In the genomic region with DNA sequence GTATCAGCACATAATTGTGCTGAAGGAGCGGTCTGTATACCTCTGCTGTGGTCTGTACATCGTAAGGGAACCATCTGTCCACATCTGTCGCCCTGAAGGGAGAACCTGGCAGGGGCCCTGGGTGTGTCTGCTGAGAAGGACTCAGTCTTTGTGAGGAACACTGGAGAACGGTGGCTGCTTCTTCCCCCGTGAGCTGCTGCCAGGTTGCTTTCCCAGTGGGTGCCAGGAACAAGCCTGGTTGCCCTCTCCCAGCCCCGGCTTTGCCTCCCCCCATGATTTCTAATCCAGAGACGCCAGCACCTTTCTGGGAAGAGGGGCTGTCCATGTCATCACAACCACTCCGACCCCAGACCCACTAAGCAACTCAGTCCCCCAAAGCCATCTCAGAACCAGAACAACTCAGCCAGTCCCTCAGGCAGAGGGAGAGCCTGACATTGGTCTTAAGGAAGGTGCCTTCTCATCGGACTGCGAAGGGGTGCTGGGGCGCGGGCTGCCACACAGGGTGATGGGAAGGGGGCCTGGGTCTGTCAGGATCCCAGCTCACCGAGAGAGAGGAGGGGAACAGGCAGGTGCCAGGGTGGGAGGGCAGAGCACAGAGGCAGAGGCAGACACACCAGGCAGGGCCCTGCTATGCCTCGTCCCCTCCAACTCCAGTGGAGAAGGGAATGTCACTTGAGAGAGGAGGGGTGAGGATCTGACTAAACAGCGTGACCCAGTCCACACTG, we compare ENCODE assay signal across 11 cellular contexts. TPM values are rescaled to one million over a fixed set of nuclear protein-coding genes. Genes with fewer than 3 reads are reported as not detected.
A peak's percentile ranks its signal among the peaks of the same experiment; 100 is the strongest.
DNase-seq lines count a peak whose midpoint lies in the region; ATAC-seq and TF ChIP-seq lines count a peak whose summit lies in the region.
"Had no signal": no experiment of that assay in that cellular context is flagged by ENCODE, and none has a peak within 500 bp of the region (broad histone marks: within the 10 kb centered on the region; RNA-seq: fewer than 3 reads in every experiment).

No MANE protein-coding gene starts in this region.

- peak overlapping the region; percentile 32 for H3K9ac ChIP-seq in endocrine pancreas (ENCODE audit: control insufficient read depth, insufficient read depth, low read length)

- intact Hi-C loops in psoas muscle (cut with DNase I) = no loop called here

- peak overlapping the region; percentile 100 for H3K27ac ChIP-seq in RWPE1
- H3K27ac ChIP-seq in psoas muscle = peak overlapping the region; percentile 93

- H3K27me3 ChIP-seq in endocrine pancreas (ENCODE audit: control insufficient read depth, insufficient read depth, low read length) = no peaks in the 10 kb centered on the region
- no peaks in the 10 kb centered on the region for H3K27me3 ChIP-seq in psoas muscle (ENCODE audit: insufficient read depth in 3 of 3, low read length in 2 of 3)

- CTCF ChIA-PET in RWPE1 (lab: Yijun Ruan, JAX) = interaction anchor here (0.8 kb wide), 1 partner anchor 37 kb away, joined by 5 read pairs; no protein-coding TSS in a partner anchor

- DNase-seq in RWPE1 (ENCODE audit: low spot score) = no peak
- DNase-seq in psoas muscle = peak in 1 of 2 donors; percentile 51
- no peak for DNase-seq in COLO668 (lab: John Stamatoyannopoulos, UW; ENCODE audit: unreplicated experiment)
- no peak for DNase-seq in effector CD4-positive, alpha-beta T cell
- DNase-seq: central memory CD4-positive, alpha-beta T cell; DMS53; NCI-H1105 treated with DMSO at 0.1 percent for 48 hours; NCI-H774 had no signal

- TF ChIP-seq CTCF in RWPE1 (conservative IDR thresholded peaks at IDR 0.05; ENCODE audit: low read depth) (no peak), psoas muscle (IDR thresholded peaks at IDR 0.05) (no peak)

- POLR2A ChIA-PET in RWPE1 (lab: Yijun Ruan, JAX; ENCODE audit: low non-redundant PET) = no interaction called here

- H3K4me1 ChIP-seq in endocrine pancreas (ENCODE audit: control insufficient read depth, insufficient read depth, low read length) = no peaks in the 10 kb centered on the region
- H3K4me1 ChIP-seq in psoas muscle = peaks cover 61% of the 10 kb centered on the region

- ATAC-seq in GM18868 (IDR thresholded peaks at IDR 0.05; ENCODE audit: unreplicated experiment) (peak; percentile 3), psoas muscle (peak in 1 of 4 donors; percentile 0), HG03039 (IDR thresholded peaks at IDR 0.05; ENCODE audit: unreplicated experiment) (no peak)

- WGBS in psoas muscle, 3 donors = 76 to 83% (median 78%) methylated on average over 15 of the region's 15 CpGs

- H3K36me3 ChIP-seq in endocrine pancreas (ENCODE audit: control insufficient read depth, insufficient read depth, low read length) (no peaks in the 10 kb centered on the region), psoas muscle (ENCODE audit: insufficient read depth in 1 of 2, low read depth in 1 of 2) (no peaks in the 10 kb centered on the region)

- H3K4me3 ChIP-seq in endocrine pancreas (ENCODE audit: control insufficient read depth, insufficient read depth, low read length) = no peak overlapping the region
- no peak overlapping the region for H3K4me3 ChIP-seq in psoas muscle

- H3K9me3 ChIP-seq in endocrine pancreas (ENCODE audit: control insufficient read depth, low read length) = no peaks in the 10 kb centered on the region
- H3K9me3 ChIP-seq in psoas muscle = no peaks in the 10 kb centered on the region

RNA-seq across cellular contexts. Expression of a gene that starts 8.5 kb away (rescaled TPM):
- total RNA-seq in psoas muscle = 100 to 1,000 TPM in 1 of 4 donors, 10 to 100 TPM in 3; 41.7 to 322 (median 77.6) TPM
- polyA plus RNA-seq in psoas muscle = 10 to 100 TPM; 37.1 to 67.1 (median 52.2) TPM
